12 cellular contexts compared by ENCODE assay signal in the genomic region with DNA sequence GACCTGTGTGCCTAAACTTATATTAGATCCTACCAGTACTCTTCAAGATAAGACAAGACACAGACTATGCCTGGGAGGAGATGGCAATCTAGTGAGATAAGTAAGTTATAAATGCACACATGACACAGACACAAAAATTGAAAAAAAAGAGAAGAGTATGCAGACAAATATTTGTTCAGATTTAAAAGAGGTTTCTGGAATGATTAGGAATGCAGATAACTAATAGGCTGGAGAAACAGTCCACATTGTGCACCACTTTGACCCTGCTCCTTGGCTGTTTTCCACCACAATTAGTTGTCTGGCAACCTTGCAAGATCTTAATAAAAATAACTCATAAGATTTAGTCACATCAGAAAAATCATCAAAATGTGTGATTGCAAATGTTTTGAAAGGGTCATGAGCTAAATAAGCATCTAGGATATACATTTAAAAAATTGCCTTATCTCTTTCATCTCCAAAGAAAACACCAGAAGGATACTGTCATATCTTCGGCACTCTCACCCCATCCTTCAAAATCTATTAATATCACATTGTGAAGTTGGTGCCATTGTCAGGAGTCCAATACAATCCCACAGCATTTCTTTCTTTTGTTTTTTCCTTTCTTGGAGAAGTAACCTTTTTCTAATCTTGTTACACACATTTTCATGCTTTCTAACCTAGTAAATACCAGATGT.
DNase-seq lines count a peak whose midpoint lies in the region; ATAC-seq, FAIRE-seq and TF ChIP-seq lines count a peak whose summit lies in the region.
"Had no signal": no experiment of that assay in that cellular context is flagged by ENCODE, and none has a peak within 500 bp of the region (broad histone marks: within the 10 kb centered on the region; RNA-seq: fewer than 3 reads in every experiment).

No MANE protein-coding gene starts in this region.

- TF ChIP-seq CTCF in BJ (IDR thresholded peaks at IDR 0.05; ENCODE audit: insufficient read depth, low read depth, low read length) (no peak), choroid plexus epithelial cell (conservative IDR thresholded peaks at IDR 0.05; ENCODE audit: low read depth, low read length) (no peak), nephron (IDR thresholded peaks at IDR 0.05; ENCODE audit: unreplicated experiment in 3 of 3) (no peak), pancreas (IDR thresholded peaks at IDR 0.05) (no peak)

- H3K4me1 Mint-ChIP-seq in nephron = peaks cover 75% of the 10 kb centered on the region
- H3K4me1 Mint-ChIP-seq: natural killer cell had no signal

- 37 to 38% methylated on average over 1 of the region's 1 CpG for WGBS in pancreas, 2 donors

- H3K36me3 Mint-ChIP-seq in nephron (ENCODE audit: low read depth) = peaks cover 5% of the 10 kb centered on the region
- H3K36me3 Mint-ChIP-seq: activated naive CD8-positive, alpha-beta T cell; natural killer cell had no signal

- CTCF ChIA-PET in BJ (lab: Yijun Ruan, JAX) = interaction anchor here (0.8 kb wide), 1 partner anchor 39 kb away, joined by 3 read pairs; no protein-coding TSS in a partner anchor

- H3K4me3 ChIP-seq in BJ (ENCODE audit: low read depth, low read length) (no peak overlapping the region), choroid plexus epithelial cell (ENCODE audit: low read depth, low read length) (no peak overlapping the region), pancreas (no peak overlapping the region)
- H3K4me3 ChIP-seq: skin epidermis had no signal

- FAIRE-seq in pancreas (lab: Jason Lieb, UNC) = no peak

- POLR2A ChIA-PET in BJ (lab: Charles Lee) = no interaction called here

- intact Hi-C loops in pancreas (cut with DNase I) (no loop called here), left ventricle myocardium superior (cut with micrococcal nuclease) (loop anchor here (10.0 kb wide), 1 partner anchor 1328 kb away; no protein-coding TSS in a partner anchor)

- H3K9me3 Mint-ChIP-seq in nephron = no peaks in the 10 kb centered on the region
- H3K9me3 Mint-ChIP-seq: natural killer cell had no signal

- no peak for ATAC-seq in pancreas
- ATAC-seq in left ventricle myocardium superior = no peak
- no peak for ATAC-seq in GM18505 (IDR thresholded peaks at IDR 0.05; ENCODE audit: unreplicated experiment)
- ATAC-seq: natural killer cell had no signal

- H3K4me3 Mint-ChIP-seq in nephron = no peak overlapping the region
- H3K4me3 Mint-ChIP-seq: activated naive CD8-positive, alpha-beta T cell; natural killer cell had no signal

- no peaks in the 10 kb centered on the region for H3K27me3 Mint-ChIP-seq in nephron (ENCODE audit: low read depth)

- H3K9me3 ChIP-seq in pancreas = no peaks in the 10 kb centered on the region

- H3K27ac ChIP-seq in pancreas = no peak overlapping the region
- H3K27ac ChIP-seq: skin epidermis had no signal

- no peaks in the 10 kb centered on the region for H3K4me1 ChIP-seq in pancreas

- H3K36me3 ChIP-seq in BJ (ENCODE audit: control insufficient read depth, insufficient read depth, low read length) (no peaks in the 10 kb centered on the region), pancreas (no peaks in the 10 kb centered on the region)

- DNase-seq in BJ (ENCODE audit: low read depth) (peak; percentile 94), NCI-H226 (peak; percentile 19), choroid plexus epithelial cell (ENCODE audit: low read depth) (peak; percentile 95), pancreas (no peak), left ventricle myocardium superior (no peak)
- DNase-seq in activated effector memory CD4-positive, alpha-beta T cell treated with anti-CD3 and anti-CD28 coated beads, Interleukin-2, amount 50 U/mL, for 16 hours = no peak
- DNase-seq: effector memory CD4-positive, alpha-beta T cell; natural killer cell had no signal

- peak overlapping the region; percentile 14 to 89 (median 35) for H3K27ac Mint-ChIP-seq in nephron
- H3K27ac Mint-ChIP-seq: activated naive CD8-positive, alpha-beta T cell; natural killer cell had no signal

- TF ChIP-seq POLR2A in GM18505 (IDR thresholded peaks at IDR 0.05; ENCODE audit: borderline replicate concordance, extremely low read depth, insufficient read depth, insufficient read length) = no peak

- H3K27me3 ChIP-seq in BJ (ENCODE audit: control insufficient read depth, insufficient read depth, low read length) (no peaks in the 10 kb centered on the region), pancreas (no peaks in the 10 kb centered on the region)

Comparison
In these comparisons a context has a peak if more than half of its experiments do, and no peak if none do; other contexts are left out.
1. DNase-seq: peak in BJ (single experiment), NCI-H226 (single experiment) and choroid plexus epithelial cell (single experiment); none in activated effector memory CD4-positive, alpha-beta T cell treated with anti-CD3 and anti-CD28 coated beads, Interleukin-2, amount 50 U/mL, for 16 hours (single experiment), pancreas (0 of 6) and left ventricle myocardium superior (single experiment).